In genomic region chr1:160837558-160838205, GRCh38 we compare ENCODE assay signal across 8 cellular contexts. TPM values are rescaled to one million over a fixed set of nuclear protein-coding genes. Genes with fewer than 3 reads are reported as not detected.
A peak's percentile ranks its signal among the peaks of the same experiment; 100 is the strongest.
DNase-seq lines count a peak whose midpoint lies in the region; ATAC-seq and TF ChIP-seq lines count a peak whose summit lies in the region.

No MANE protein-coding gene starts in this region.

- H3K4me3 Mint-ChIP-seq in naive thymus-derived CD4-positive, alpha-beta T cell = peak overlapping the region; percentile 62 to 90 (median 76)

- POLR2A ChIA-PET in naive thymus-derived CD4-positive, alpha-beta T cell (lab: Charles Lee) = interaction anchor here (0.6 to 2.3 kb wide), 18 partner anchors 9 to 1662 kb away, joined by 3 to 21 read pairs (median 4); partner anchors contain the start of genes ITLN2, LY9, TSTD1 and USF1

- intact Hi-C loops in naive thymus-derived CD4-positive, alpha-beta T cell (cut with micrococcal nuclease) = loop anchor here (1.0 to 10.0 kb wide), 13 partner anchors 40 to 320 kb away; partner anchors contain the start of genes LY9 (in 2 of the 2), ARHGAP30 (in 1 of the 2), DEDD (in 1 of the 2) and KLHDC9 (in 1 of the 2)

- no peaks in the 10 kb centered on the region for H3K36me3 Mint-ChIP-seq in naive thymus-derived CD4-positive, alpha-beta T cell

- peak in 3 of 5 experiments; percentile 8 to 20 (median 12) for TF ChIP-seq CTCF in tibial nerve (IDR thresholded peaks at IDR 0.05)

- TF ChIP-seq POLR2A in tibial nerve (IDR thresholded peaks at IDR 0.05) = no peak

- no peaks in the 10 kb centered on the region for H3K36me3 ChIP-seq in naive thymus-derived CD4-positive, alpha-beta T cell (ENCODE audit: control insufficient read depth in 2 of 3, insufficient read depth in 3 of 3, low read length in 3 of 3)
- no peaks in the 10 kb centered on the region for H3K36me3 ChIP-seq in tibial nerve

- TF ChIP-seq EP300 in tibial nerve (IDR thresholded peaks at IDR 0.05) = no peak

- peak overlapping the region; percentile 78 to 98 (median 95) for H3K27ac Mint-ChIP-seq in naive thymus-derived CD4-positive, alpha-beta T cell

- no peaks in the 10 kb centered on the region for H3K9me3 Mint-ChIP-seq in naive thymus-derived CD4-positive, alpha-beta T cell

- H3K4me1 ChIP-seq in naive thymus-derived CD4-positive, alpha-beta T cell (ENCODE audit: control insufficient read depth in 2 of 2, insufficient read depth in 2 of 2, low read length in 2 of 2) = peaks cover 50 to 60% of the 10 kb centered on the region in 2 donors
- peaks cover 0 to 27% (median 20%) of the 10 kb centered on the region in 4 donors for H3K4me1 ChIP-seq in tibial nerve

- no peaks in the 10 kb centered on the region for H3K27me3 ChIP-seq in naive thymus-derived CD4-positive, alpha-beta T cell (ENCODE audit: control insufficient read depth in 2 of 2, insufficient read depth in 2 of 2, low read length in 2 of 2)
- no peaks in the 10 kb centered on the region for H3K27me3 ChIP-seq in tibial nerve

- H3K27me3 Mint-ChIP-seq in naive thymus-derived CD4-positive, alpha-beta T cell = no peaks in the 10 kb centered on the region

- in situ Hi-C loops in SK-MEL-5 (cut with HindIII; ENCODE audit: low pct_unique_long_range_greater_than_20kb, low sequenced_read_pairs) = no loop called here

- peak; percentile 76 for ATAC-seq in HG03039 (IDR thresholded peaks at IDR 0.05; ENCODE audit: unreplicated experiment)
- peak; percentile 97 for ATAC-seq in naive thymus-derived CD4-positive, alpha-beta T cell

- CTCF ChIA-PET in naive thymus-derived CD4-positive, alpha-beta T cell (lab: Charles Lee) = interaction anchor here (0.6 to 8.1 kb wide), 20 partner anchors 13 to 260 kb away, joined by 3 to 167 read pairs (median 4); partner anchors contain the start of gene ITLN2

- DNase-seq in NOMO-1 treated with DMSO at 0.1 percent for 48 hours (lab: John Stamatoyannopoulos, UW; ENCODE audit: unreplicated experiment) (peak; percentile 20), NOMO-1 treated with dmso at 0.1 percent for 144 hours (lab: John Stamatoyannopoulos, UW; ENCODE audit: unreplicated experiment) (no peak), SK-MEL-5 (ENCODE audit: low read depth, low spot score) (peak; percentile 89), tibial nerve (ENCODE audit: low spot score in 2 of 2) (no peak), inferior parietal cortex (ENCODE audit: extremely low spot score) (no peak)
- peak; percentile 76 for DNase-seq in activated naive CD4-positive, alpha-beta T cell treated with Interleukin-2 at 50 U/mL for 16 hours
- DNase-seq in naive thymus-derived CD4-positive, alpha-beta T cell = peak; percentile 52 to 91 (median 87)

- H3K27ac ChIP-seq in naive thymus-derived CD4-positive, alpha-beta T cell (ENCODE audit: low read depth, low read length) = peak overlapping the region; percentile 69
- peak overlapping the region; percentile 35 to 82 (median 76) for H3K27ac ChIP-seq in tibial nerve

- 39 to 48% methylated on average over 7 to 9 of the region's 9 CpGs for WGBS in tibial nerve, 2 donors

- peak overlapping the region; percentile 37 for H3K4me3 ChIP-seq in naive thymus-derived CD4-positive, alpha-beta T cell (ENCODE audit: low read length)
- H3K4me3 ChIP-seq in tibial nerve = no peak overlapping the region

- H3K9me3 ChIP-seq in naive thymus-derived CD4-positive, alpha-beta T cell (ENCODE audit: control insufficient read depth in 2 of 3, low read length in 3 of 3) = no peaks in the 10 kb centered on the region
- H3K9me3 ChIP-seq in tibial nerve = no peaks in the 10 kb centered on the region

- H3K4me1 Mint-ChIP-seq in naive thymus-derived CD4-positive, alpha-beta T cell = peaks cover 57 to 83% (median 71%) of the 10 kb centered on the region in 7 donors

RNA-seq across cellular contexts. Expression of gene CD244, which starts 25.0 kb away (rescaled TPM):
- 0.05 TPM in 2 replicates for total RNA-seq in SK-MEL-5 (2014; rRNA removed; shearing (Covaris generic))
- 0.04 and 0.10 TPM in 2 replicates for polyA plus RNA-seq in SK-MEL-5 (2015; cell fraction: cytosol; rRNA removed)
- 0.19 TPM in 1 of 2 replicates, not detected in the other for polyA plus RNA-seq in SK-MEL-5 (2015; cell fraction: nucleus; rRNA removed)
- total RNA-seq in naive thymus-derived CD4-positive, alpha-beta T cell = 10 to 100 TPM in 1 of 5 experiments, 1 to 10 TPM in 1, under 1 TPM in 3; 0.27 to 33.6 (median 0.46) TPM
- polyA plus RNA-seq in naive thymus-derived CD4-positive, alpha-beta T cell = 1 to 10 TPM; 3.9 to 4.6 TPM
- total RNA-seq in tibial nerve = under 1 TPM in 3 of 4 donors, not detected in 1; 0.63 to 0.98 (median 0.90) TPM

RNA-seq across cellular contexts. Expression of gene LY9, which starts 41.7 kb away (rescaled TPM):
- total RNA-seq in SK-MEL-5 (2014; rRNA removed; shearing (Covaris generic)) = not detected in 2 replicates
- not detected in 2 replicates for polyA plus RNA-seq in SK-MEL-5 (2015; cell fraction: cytosol; rRNA removed)
- not detected in 2 replicates for polyA plus RNA-seq in SK-MEL-5 (2015; cell fraction: nucleus; rRNA removed)
- 100 to 1,000 TPM in 4 of 5 experiments, 1 to 10 TPM in 1; 5.6 to 141 (median 105) TPM for total RNA-seq in naive thymus-derived CD4-positive, alpha-beta T cell
- 100 to 1,000 TPM; 182 to 225 TPM for polyA plus RNA-seq in naive thymus-derived CD4-positive, alpha-beta T cell
- total RNA-seq in tibial nerve = 1 to 10 TPM in 2 of 4 donors, under 1 TPM in 1, not detected in 1; 0.22 to 3.0 (median 1.9) TPM

RNA-seq across cellular contexts. Expression of gene ITLN1, which starts 47.3 kb away (rescaled TPM):
- total RNA-seq in SK-MEL-5 (2014; rRNA removed; shearing (Covaris generic)) = not detected in 2 replicates
- not detected in 2 replicates for polyA plus RNA-seq in SK-MEL-5 (2015; cell fraction: cytosol; rRNA removed)
- polyA plus RNA-seq in SK-MEL-5 (2015; cell fraction: nucleus; rRNA removed) = not detected in 2 replicates
- total RNA-seq in naive thymus-derived CD4-positive, alpha-beta T cell = under 1 TPM in 1 of 5 experiments, not detected in 4; 0.88 TPM
- not detected for polyA plus RNA-seq in naive thymus-derived CD4-positive, alpha-beta T cell
- total RNA-seq in tibial nerve = 1 to 10 TPM in 1 of 4 donors, under 1 TPM in 1, not detected in 2; 0.42 to 1.2 TPM

Comparison
In these comparisons a context has a peak if more than half of its experiments do, and no peak if none do; other contexts are left out.
1. DNase-seq: peak in NOMO-1 treated with DMSO at 0.1 percent for 48 hours (single experiment), SK-MEL-5 (single experiment), activated naive CD4-positive, alpha-beta T cell treated with Interleukin-2 at 50 U/mL for 16 hours (single experiment) and naive thymus-derived CD4-positive, alpha-beta T cell (9 of 9); none in NOMO-1 treated with dmso at 0.1 percent for 144 hours (single experiment), tibial nerve (0 of 2) and inferior parietal cortex (single experiment).